Comparison of ENCODE assay signal across 8 cellular contexts in the genomic region with DNA sequence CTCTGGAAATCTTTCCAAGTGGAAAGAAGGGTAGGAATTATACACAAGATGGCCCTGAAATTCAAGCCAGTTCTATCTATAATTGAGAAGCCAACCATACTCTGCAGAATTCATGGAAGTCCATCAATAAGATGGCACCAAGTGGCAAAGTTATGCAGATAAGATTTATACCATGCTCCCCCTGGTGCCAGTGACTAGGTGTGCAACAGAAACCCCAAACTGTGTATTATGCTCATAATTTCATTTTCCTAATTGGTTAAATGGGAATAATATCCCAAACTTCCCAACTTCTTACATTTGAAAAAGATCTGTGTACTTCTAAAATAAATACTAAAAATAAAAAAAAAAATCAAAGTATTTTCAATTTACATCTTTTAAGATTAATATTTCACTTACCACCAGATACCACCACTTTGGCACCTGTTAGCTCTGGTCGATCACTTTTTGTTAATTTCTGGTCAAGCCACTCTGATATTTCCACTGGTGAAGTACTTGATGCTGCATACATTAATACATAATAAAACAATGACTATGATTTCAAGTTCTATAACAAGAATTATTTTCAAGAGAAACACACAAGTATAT. TPM values are rescaled to one million over a fixed set of nuclear protein-coding genes. Genes with fewer than 3 reads are reported as not detected.
DNase-seq lines count a peak whose midpoint lies in the region; ATAC-seq and TF ChIP-seq lines count a peak whose summit lies in the region.
"Had no signal": no experiment of that assay in that cellular context is flagged by ENCODE, and none has a peak within 500 bp of the region (broad histone marks: within the 10 kb centered on the region; RNA-seq: fewer than 3 reads in every experiment).

No MANE protein-coding gene starts in this region.

- H3K4me1 Mint-ChIP-seq in stimulated activated naive B cell treated with anti-CD40 and anti-IgM and Interleukin-4, amounts not matched to agents 10 μg/mL and 1 μg/mL and 100 μg/mL, for 72 hours: peaks cover 9 to 10% of the 10 kb centered on the region in 2 donors

- no peaks in the 10 kb centered on the region for H3K9me3 Mint-ChIP-seq in stimulated activated naive B cell treated with anti-CD40 and anti-IgM and Interleukin-4, amounts not matched to agents 10 μg/mL and 1 μg/mL and 100 μg/mL, for 72 hours

- TF ChIP-seq CTCF in astrocyte of the spinal cord (IDR thresholded peaks at IDR 0.05; ENCODE audit: low read depth, low read length): peak; percentile 55

- H3K4me3 ChIP-seq in astrocyte of the spinal cord (ENCODE audit: low read depth, low read length): no peak overlapping the region

- TF ChIP-seq RAD21 in Ishikawa (IDR thresholded peaks at IDR 0.05; ENCODE audit: low read depth): peak; percentile 48

- H3K27ac Mint-ChIP-seq in stimulated activated naive B cell treated with anti-CD40 and anti-IgM and Interleukin-4, amounts not matched to agents 10 μg/mL and 1 μg/mL and 100 μg/mL, for 72 hours: no peak overlapping the region

- DNase-seq in ELR (ENCODE audit: low read depth): peak; percentile 51
- DNase-seq in astrocyte of the spinal cord (ENCODE audit: low read depth, low spot score): no peak
- peak; percentile 17 for DNase-seq in myocyte (ENCODE audit: low read depth)
- no peak for DNase-seq in NCI-H2196 (lab: John Stamatoyannopoulos, UW; ENCODE audit: unreplicated experiment)
- no peak for DNase-seq in stimulated activated naive B cell treated with anti-CD40 and anti-IgM and Interleukin-4, amounts not matched to agents 10 μg/mL and 1 μg/mL and 100 μg/mL, for 72 hours

- no peak for TF ChIP-seq EP300 in Ishikawa (IDR thresholded peaks at IDR 0.05; ENCODE audit: borderline replicate concordance)

- H3K36me3 Mint-ChIP-seq in stimulated activated naive B cell treated with anti-CD40 and anti-IgM and Interleukin-4, amounts not matched to agents 10 μg/mL and 1 μg/mL and 100 μg/mL, for 72 hours: peaks cover 29 to 35% of the 10 kb centered on the region in 2 donors

- H3K27me3 Mint-ChIP-seq in stimulated activated naive B cell treated with anti-CD40 and anti-IgM and Interleukin-4, amounts not matched to agents 10 μg/mL and 1 μg/mL and 100 μg/mL, for 72 hours: no peaks in the 10 kb centered on the region

- no peak for ATAC-seq in GM21825 (IDR thresholded peaks at IDR 0.05; ENCODE audit: unreplicated experiment)
- no peak for ATAC-seq in stimulated activated naive B cell treated with anti-CD40 and anti-IgM and Interleukin-4, amounts not matched to agents 10 μg/mL and 1 μg/mL and 100 μg/mL, for 72 hours (replicated peaks)

- in situ Hi-C loops in astrocyte of the spinal cord (cut with HindIII; ENCODE audit: low sequenced_read_pairs): no loop called here

- no peak overlapping the region for H3K4me3 Mint-ChIP-seq in stimulated activated naive B cell treated with anti-CD40 and anti-IgM and Interleukin-4, amounts not matched to agents 10 μg/mL and 1 μg/mL and 100 μg/mL, for 72 hours

TF ChIP-seq in Ishikawa, 13 proteins besides CTCF, POLR2A, EP300 and RAD21:
- TF ChIP-seq, protein P1, sequence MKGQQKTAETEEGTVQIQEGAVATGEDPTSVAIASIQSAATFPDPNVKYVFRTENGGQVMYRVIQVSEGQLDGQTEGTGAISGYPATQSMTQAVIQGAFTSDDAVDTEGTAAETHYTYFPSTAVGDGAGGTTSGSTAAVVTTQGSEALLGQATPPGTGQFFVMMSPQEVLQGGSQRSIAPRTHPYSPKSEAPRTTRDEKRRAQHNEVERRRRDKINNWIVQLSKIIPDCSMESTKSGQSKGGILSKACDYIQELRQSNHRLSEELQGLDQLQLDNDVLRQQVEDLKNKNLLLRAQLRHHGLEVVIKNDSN (IDR thresholded peaks at IDR 0.05): no peak
- TF ChIP-seq CEBPB (IDR thresholded peaks at IDR 0.05): no peak
- no peak for TF ChIP-seq ZBTB7A (IDR thresholded peaks at IDR 0.05; ENCODE audit: low read depth)
- TF ChIP-seq NFIC (IDR thresholded peaks at IDR 0.05): no peak
- TF ChIP-seq TCF12 (IDR thresholded peaks at IDR 0.05; ENCODE audit: low read depth): no peak
- TF ChIP-seq TAF1 (IDR thresholded peaks at IDR 0.05; ENCODE audit: low read depth): no peak
- TF ChIP-seq TEAD4 (IDR thresholded peaks at IDR 0.05): no peak
- TF ChIP-seq, protein P2, sequence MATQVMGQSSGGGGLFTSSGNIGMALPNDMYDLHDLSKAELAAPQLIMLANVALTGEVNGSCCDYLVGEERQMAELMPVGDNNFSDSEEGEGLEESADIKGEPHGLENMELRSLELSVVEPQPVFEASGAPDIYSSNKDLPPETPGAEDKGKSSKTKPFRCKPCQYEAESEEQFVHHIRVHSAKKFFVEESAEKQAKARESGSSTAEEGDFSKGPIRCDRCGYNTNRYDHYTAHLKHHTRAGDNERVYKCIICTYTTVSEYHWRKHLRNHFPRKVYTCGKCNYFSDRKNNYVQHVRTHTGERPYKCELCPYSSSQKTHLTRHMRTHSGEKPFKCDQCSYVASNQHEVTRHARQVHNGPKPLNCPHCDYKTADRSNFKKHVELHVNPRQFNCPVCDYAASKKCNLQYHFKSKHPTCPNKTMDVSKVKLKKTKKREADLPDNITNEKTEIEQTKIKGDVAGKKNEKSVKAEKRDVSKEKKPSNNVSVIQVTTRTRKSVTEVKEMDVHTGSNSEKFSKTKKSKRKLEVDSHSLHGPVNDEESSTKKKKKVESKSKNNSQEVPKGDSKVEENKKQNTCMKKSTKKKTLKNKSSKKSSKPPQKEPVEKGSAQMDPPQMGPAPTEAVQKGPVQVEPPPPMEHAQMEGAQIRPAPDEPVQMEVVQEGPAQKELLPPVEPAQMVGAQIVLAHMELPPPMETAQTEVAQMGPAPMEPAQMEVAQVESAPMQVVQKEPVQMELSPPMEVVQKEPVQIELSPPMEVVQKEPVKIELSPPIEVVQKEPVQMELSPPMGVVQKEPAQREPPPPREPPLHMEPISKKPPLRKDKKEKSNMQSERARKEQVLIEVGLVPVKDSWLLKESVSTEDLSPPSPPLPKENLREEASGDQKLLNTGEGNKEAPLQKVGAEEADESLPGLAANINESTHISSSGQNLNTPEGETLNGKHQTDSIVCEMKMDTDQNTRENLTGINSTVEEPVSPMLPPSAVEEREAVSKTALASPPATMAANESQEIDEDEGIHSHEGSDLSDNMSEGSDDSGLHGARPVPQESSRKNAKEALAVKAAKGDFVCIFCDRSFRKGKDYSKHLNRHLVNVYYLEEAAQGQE (IDR thresholded peaks at IDR 0.05; ENCODE audit: low read depth): no peak
- TF ChIP-seq CREB1 (IDR thresholded peaks at IDR 0.05; ENCODE audit: low read depth): no peak
- TF ChIP-seq EGR1 (IDR thresholded peaks at IDR 0.05): no peak
- no peak for TF ChIP-seq FOXM1 (IDR thresholded peaks at IDR 0.05; ENCODE audit: borderline replicate concordance, low read depth)
- TF ChIP-seq, protein P3, sequence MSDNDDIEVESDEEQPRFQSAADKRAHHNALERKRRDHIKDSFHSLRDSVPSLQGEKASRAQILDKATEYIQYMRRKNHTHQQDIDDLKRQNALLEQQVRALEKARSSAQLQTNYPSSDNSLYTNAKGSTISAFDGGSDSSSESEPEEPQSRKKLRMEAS (IDR thresholded peaks at IDR 0.05): no peak
- TF ChIP-seq YY1 (IDR thresholded peaks at IDR 0.05; ENCODE audit: low read depth): no peak
TF ChIP-seq in Ishikawa: peak in this region for 0.

RNA-seq across cellular contexts. Expression of a gene that starts 25.9 kb away (rescaled TPM):
- total RNA-seq in myocyte: 120 and 144 TPM in 2 replicates
- 124 TPM for polyA plus RNA-seq in myocyte (2012)

RNA-seq across cellular contexts. Expression of a gene that starts 51.2 kb away (rescaled TPM):
- 3.9 and 5.3 TPM in 2 replicates for total RNA-seq in myocyte
- 4.1 TPM for polyA plus RNA-seq in myocyte (2012)
- polyA plus RNA-seq: neural cell had no signal

Comparison
In these comparisons a context has a peak if more than half of its experiments do, and no peak if none do; other contexts are left out.
1. DNase-seq: peak in ELR (single experiment) and myocyte (single experiment); none in astrocyte of the spinal cord (single experiment), NCI-H2196 (single experiment) and stimulated activated naive B cell treated with anti-CD40 and anti-IgM and Interleukin-4, amounts not matched to agents 10 μg/mL and 1 μg/mL and 100 μg/mL, for 72 hours (single experiment).